13 cellular contexts compared by ENCODE assay signal in genomic region chr12:109752117-109753053, GRCh38. TPM values are rescaled to one million over a fixed set of nuclear protein-coding genes. Genes with fewer than 3 reads are reported as not detected.
DNase-seq lines count a peak whose midpoint lies in the region; ATAC-seq and TF ChIP-seq lines count a peak whose summit lies in the region.
"Had no signal": no experiment of that assay in that cellular context is flagged by ENCODE, and none has a peak within 500 bp of the region (broad histone marks: within the 10 kb centered on the region; RNA-seq: fewer than 3 reads in every experiment).

No MANE protein-coding gene starts in this region.

- TF ChIP-seq CTCF in left ventricle myocardium inferior (IDR thresholded peaks at IDR 0.05; ENCODE audit: borderline replicate concordance), result no peak
- TF ChIP-seq CTCF in lower lobe of right lung (IDR thresholded peaks at IDR 0.05), result no peak
- TF ChIP-seq CTCF in uterus (IDR thresholded peaks at IDR 0.05), result no peak

- no peaks in the 10 kb centered on the region for H3K36me3 ChIP-seq in left ventricle myocardium inferior
- H3K36me3 ChIP-seq in endocrine pancreas (ENCODE audit: control insufficient read depth, insufficient read depth, low read length), result no peaks in the 10 kb centered on the region
- no peaks in the 10 kb centered on the region for H3K36me3 ChIP-seq in lower lobe of right lung
- no peaks in the 10 kb centered on the region for H3K36me3 ChIP-seq in uterus

- TF ChIP-seq POLR2A in uterus (IDR thresholded peaks at IDR 0.05), result no peak

- peaks cover 16% of the 10 kb centered on the region for H3K9me3 ChIP-seq in left ventricle myocardium inferior (replicated peaks)
- peaks cover 3% of the 10 kb centered on the region for H3K9me3 ChIP-seq in endocrine pancreas (ENCODE audit: control insufficient read depth, low read length)
- peaks cover 17% of the 10 kb centered on the region for H3K9me3 ChIP-seq in lower lobe of right lung
- no peaks in the 10 kb centered on the region for H3K9me3 ChIP-seq in uterus

- ATAC-seq in Right ventricle myocardium inferior, result no peak
- ATAC-seq in lower lobe of right lung, result peak in 1 of 2 donors; percentile 17

- intact Hi-C loops in Right ventricle myocardium inferior (cut with DNase I) (no loop called here), left ventricle myocardium inferior (cut with micrococcal nuclease) (no loop called here), lower lobe of right lung (cut with DNase I) (no loop called here), uterus (cut with DNase I; ENCODE audit: low total_unique reads) (no loop called here)

- peak overlapping the region; percentile 5 for H3K9ac ChIP-seq in endocrine pancreas (ENCODE audit: control insufficient read depth, insufficient read depth, low read length)

- H3K27ac ChIP-seq in left ventricle myocardium inferior (replicated peaks) (no peak overlapping the region), lower lobe of right lung (no peak overlapping the region), uterus (no peak overlapping the region)

- no peak overlapping the region for H3K4me3 ChIP-seq in left ventricle myocardium inferior
- H3K4me3 ChIP-seq in endocrine pancreas (ENCODE audit: control insufficient read depth, insufficient read depth, low read length), result no peak overlapping the region
- H3K4me3 ChIP-seq in lower lobe of right lung, result no peak overlapping the region
- H3K4me3 ChIP-seq in uterus, result no peak overlapping the region

- peaks cover 6% of the 10 kb centered on the region for H3K4me1 ChIP-seq in left ventricle myocardium inferior
- peaks cover 6% of the 10 kb centered on the region for H3K4me1 ChIP-seq in endocrine pancreas (ENCODE audit: control insufficient read depth, insufficient read depth, low read length)
- H3K4me1 ChIP-seq in lower lobe of right lung, result no peaks in the 10 kb centered on the region
- no peaks in the 10 kb centered on the region for H3K4me1 ChIP-seq in uterus

- H3K27me3 ChIP-seq in left ventricle myocardium inferior (ENCODE audit: low read depth) (no peaks in the 10 kb centered on the region), endocrine pancreas (ENCODE audit: control insufficient read depth, insufficient read depth, low read length) (no peaks in the 10 kb centered on the region), lower lobe of right lung (ENCODE audit: low read depth) (no peaks in the 10 kb centered on the region), uterus (no peaks in the 10 kb centered on the region)

- DNase-seq in Right ventricle myocardium inferior (ENCODE audit: missing footprints), result peak; percentile 9
- no peak for DNase-seq in left ventricle myocardium inferior
- peak; percentile 19 for DNase-seq in lower lobe of right lung
- no peak for DNase-seq in LoVo (ENCODE audit: low spot score)
- DNase-seq in uterus, result no peak
- DNase-seq in NAMALWA (ENCODE audit: low spot score), result no peak
- no peak for DNase-seq in OCI-M1 (lab: John Stamatoyannopoulos, UW)
- DNase-seq: ACHN; C1 segment of cervical spinal cord; NCI-H1092 treated with DMSO at 0.1 percent for 48 hours; NCI-H524; stimulated activated CD4-positive, alpha-beta T cell treated with anti-CD3 and anti-CD28 coated beads, Interleukin-12 subunit alpha, Interleukin-12 subunit beta, amount 100 ng/mL, for 4 hours had no signal

RNA-seq across cellular contexts. Expression of gene FAM222A, which starts 38.8 kb away (rescaled TPM):
- total RNA-seq in Right ventricle myocardium inferior, result 27.4 TPM
- total RNA-seq in left ventricle myocardium inferior, result 20.0 TPM
- total RNA-seq in lower lobe of right lung, result 2.4 TPM
- total RNA-seq in uterus, result 1 to 10 TPM in 2 of 4 donors, under 1 TPM in 1, not detected in 1; 0.34 to 3.5 (median 1.7) TPM

Comparison
In these comparisons a context has a peak if more than half of its experiments do, and no peak if none do; other contexts are left out.
1. DNase-seq: peak in Right ventricle myocardium inferior (single experiment) and lower lobe of right lung (single experiment); none in left ventricle myocardium inferior (single experiment), LoVo (single experiment), uterus (0 of 2), NAMALWA (single experiment) and OCI-M1 (single experiment).